ENCODE assay signal across 8 cellular contexts in the genomic region with DNA sequence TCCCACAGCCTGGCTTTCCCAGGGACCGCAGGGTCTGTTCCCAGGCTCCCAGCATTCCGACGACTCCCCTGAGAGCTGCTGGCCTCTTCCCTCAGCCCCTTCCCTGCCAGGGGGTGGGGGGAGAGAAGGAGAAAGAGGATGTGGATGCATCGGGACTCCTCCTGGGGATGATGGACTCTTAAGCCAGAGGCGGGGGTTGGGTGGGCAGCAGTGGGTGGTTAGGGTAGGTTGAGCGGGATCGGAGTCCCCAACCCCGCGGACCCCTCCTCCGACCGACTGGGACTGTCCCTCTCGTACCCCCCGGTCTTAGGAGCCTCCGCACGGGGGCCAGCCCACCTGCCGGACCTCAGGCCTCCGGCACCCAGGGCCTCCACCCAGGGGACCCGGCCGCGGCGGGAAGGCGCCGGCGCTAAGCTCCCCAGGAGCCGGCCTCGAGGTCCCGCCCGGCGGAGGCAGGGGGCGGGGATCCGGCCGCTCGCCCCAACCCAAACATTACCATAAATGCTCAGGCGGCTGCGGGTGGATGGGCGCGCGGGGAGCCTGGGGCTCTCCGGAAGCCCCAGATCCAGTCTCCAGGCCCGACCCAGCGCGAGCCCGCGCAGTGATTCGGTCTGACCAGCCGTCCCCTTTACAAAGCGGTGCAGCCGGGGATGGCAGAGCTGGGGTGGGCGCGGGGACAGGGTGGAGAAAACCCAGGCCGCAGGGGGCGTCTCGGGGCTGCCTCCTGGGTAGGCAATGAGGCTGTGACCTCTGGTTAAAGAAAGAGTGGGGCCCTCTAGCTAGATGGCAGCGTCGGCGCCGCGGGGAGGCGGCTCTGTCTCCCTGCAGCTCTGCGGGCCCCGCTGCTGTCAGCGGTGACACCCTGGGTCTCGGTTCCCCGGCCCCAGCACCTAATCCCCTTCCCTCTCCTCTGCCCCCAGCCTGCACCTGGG. TPM values are rescaled to one million over a fixed set of nuclear protein-coding genes. Genes with fewer than 3 reads are reported as not detected.
DNase-seq lines count a peak whose midpoint lies in the region; ATAC-seq and TF ChIP-seq lines count a peak whose summit lies in the region.

No MANE protein-coding gene starts in this region.

- DNase-seq in GM19240 (ENCODE audit: insufficient read length, low spot score) (peak; percentile 77), HT-29 (ENCODE audit: low spot score) (peak; percentile 72), transverse colon (peak; percentile 72), DMS114 treated with DMSO at 0.1 percent for 48 hours (lab: John Stamatoyannopoulos, UW; ENCODE audit: unreplicated experiment) (no peak)
- peak; percentile 79 for DNase-seq in activated CD8-positive, alpha-beta T cell treated with anti-CD3 and anti-CD28 coated beads, Interleukin-2, amount 10 ng/mL, durations not matched to agents 7 days and 5 days

- peaks cover 15% of the 10 kb centered on the region for H3K27me3 Mint-ChIP-seq in activated CD8-positive, alpha-beta T cell treated with anti-CD3 and anti-CD28 coated beads, Interleukin-2, amount 10 ng/mL, durations not matched to agents 7 days and 5 days (ENCODE audit: low read depth)

- no peaks in the 10 kb centered on the region for H3K36me3 ChIP-seq in BLaER1 treated with 17β-estradiol and CSF1 and Interleukin-3, amounts not matched to agents 10 nM and 100 nM
- no peaks in the 10 kb centered on the region for H3K36me3 ChIP-seq in mucosa of stomach (ENCODE audit: control insufficient read depth, insufficient read depth, low read length)
- H3K36me3 ChIP-seq in transverse colon, result no peaks in the 10 kb centered on the region

- peaks cover 37% of the 10 kb centered on the region for H3K4me1 Mint-ChIP-seq in activated CD8-positive, alpha-beta T cell treated with anti-CD3 and anti-CD28 coated beads, Interleukin-2, amount 10 ng/mL, durations not matched to agents 7 days and 5 days (ENCODE audit: low read depth)

- CTCF ChIA-PET in activated CD8-positive, alpha-beta T cell treated with anti-CD3 and anti-CD28 coated beads, Interleukin-2, amount 10 ng/mL, durations not matched to agents 7 days and 5 days (lab: Charles Lee), result interaction anchor here (0.6 to 4.6 kb wide), 31 partner anchors 8 to 911 kb away, joined by 3 to 96 read pairs (median 5); partner anchors contain the start of genes C1QTNF5, CBL, HINFP and NLRX1

- peak overlapping the region; percentile 51 to 69 (median 58) for H3K4me3 ChIP-seq in BLaER1 treated with 17β-estradiol and CSF1 and Interleukin-3, amounts not matched to agents 10 nM and 100 nM
- H3K4me3 ChIP-seq in mucosa of stomach (ENCODE audit: low read length) (peak overlapping the region; percentile 25), transverse colon (peak overlapping the region; percentile 18 to 60 (median 34))

- peaks cover 0 to 23% (median 0%) of the 10 kb centered on the region in 11 experiments; a peak in 8 of 22 replicates for H3K27me3 ChIP-seq in BLaER1 treated with 17β-estradiol and CSF1 and Interleukin-3, amounts not matched to agents 10 nM and 100 nM
- H3K27me3 ChIP-seq in mucosa of stomach (ENCODE audit: control insufficient read depth, insufficient read depth, low read length) (peaks cover 46% of the 10 kb centered on the region), transverse colon (peaks cover 49% of the 10 kb centered on the region)

- ATAC-seq in activated CD8-positive, alpha-beta T cell treated with anti-CD3 and anti-CD28 coated beads, Interleukin-2, amount 10 ng/mL, durations not matched to agents 7 days and 5 days, result peak; percentile 80
- peak; percentile 19 for ATAC-seq in esophagus mucosa

- peak; percentile 75 for TF ChIP-seq POLR2A in transverse colon (IDR thresholded peaks at IDR 0.05)

- in situ Hi-C loops in transverse colon (cut with MboI; ENCODE audit: low pct_ligation_motif_present in 1 of 4, low pct_unique_long_range_greater_than_20kb in 1 of 4, low sequenced_read_pairs in 3 of 4), result no loop called here

- peak overlapping the region; percentile 74 for H3K4me3 Mint-ChIP-seq in activated CD8-positive, alpha-beta T cell treated with anti-CD3 and anti-CD28 coated beads, Interleukin-2, amount 10 ng/mL, durations not matched to agents 7 days and 5 days

- H3K36me3 Mint-ChIP-seq in activated CD8-positive, alpha-beta T cell treated with anti-CD3 and anti-CD28 coated beads, Interleukin-2, amount 10 ng/mL, durations not matched to agents 7 days and 5 days (ENCODE audit: low read depth), result no peaks in the 10 kb centered on the region

- intact Hi-C loops in transverse colon (cut with DNase I; ENCODE audit: low total_unique reads), result loop anchor here (5.0 kb wide), 1 partner anchor 114 kb away; the partner anchor contains the start of gene CBL

- H3K9ac ChIP-seq in BLaER1 treated with 17β-estradiol and CSF1 and Interleukin-3, amounts not matched to agents 10 nM and 100 nM, result peak overlapping the region; percentile 77 to 87 (median 82)
- peak overlapping the region; percentile 73 for H3K9ac ChIP-seq in mucosa of stomach (ENCODE audit: low read length)

- POLR2A ChIA-PET in activated CD8-positive, alpha-beta T cell treated with anti-CD3 and anti-CD28 coated beads, Interleukin-2, amount 10 ng/mL, durations not matched to agents 7 days and 5 days (lab: Charles Lee), result interaction anchor here (0.6 to 4.5 kb wide), 16 partner anchors 8 to 253 kb away, joined by 3 to 20 read pairs (median 4); partner anchors contain the start of genes RNF26 and VPS11

- no peaks in the 10 kb centered on the region for H3K9me3 ChIP-seq in BLaER1 treated with 17β-estradiol and CSF1 and Interleukin-3, amounts not matched to agents 10 nM and 100 nM (replicated peaks in 1 of 11)
- H3K9me3 ChIP-seq in mucosa of stomach (ENCODE audit: control insufficient read depth, low read length) (no peaks in the 10 kb centered on the region), transverse colon (no peaks in the 10 kb centered on the region)

- peak overlapping the region; percentile 90 for H3K27ac Mint-ChIP-seq in activated CD8-positive, alpha-beta T cell treated with anti-CD3 and anti-CD28 coated beads, Interleukin-2, amount 10 ng/mL, durations not matched to agents 7 days and 5 days

- 5% methylated on average over 55 of the region's 64 CpGs; no CpG with 5 or more reads in 1 of the 2 donors for WGBS in transverse colon (ENCODE audit: low coverage in 1 of 2), 2 donors

- H3K9me3 Mint-ChIP-seq in activated CD8-positive, alpha-beta T cell treated with anti-CD3 and anti-CD28 coated beads, Interleukin-2, amount 10 ng/mL, durations not matched to agents 7 days and 5 days (ENCODE audit: insufficient read depth), result no peaks in the 10 kb centered on the region

- peaks cover 0 to 10% (median 0%) of the 10 kb centered on the region in 11 experiments; a peak in 5 of 22 replicates for H4K20me1 ChIP-seq in BLaER1 treated with 17β-estradiol and CSF1 and Interleukin-3, amounts not matched to agents 10 nM and 100 nM

- peak overlapping the region; percentile 57 to 89 (median 84); a peak in 21 of 22 replicates for H3K27ac ChIP-seq in BLaER1 treated with 17β-estradiol and CSF1 and Interleukin-3, amounts not matched to agents 10 nM and 100 nM
- peak overlapping the region; percentile 82 to 97 (median 87) for H3K27ac ChIP-seq in transverse colon

- H3K4me1 ChIP-seq in BLaER1 treated with 17β-estradiol and CSF1 and Interleukin-3, amounts not matched to agents 10 nM and 100 nM, result peaks cover 64 to 90% (median 86%) of the 10 kb centered on the region in 10 experiments
- H3K4me1 ChIP-seq in mucosa of stomach (ENCODE audit: control insufficient read depth, insufficient read depth, low read length) (peaks cover 32% of the 10 kb centered on the region), transverse colon (peaks cover 26 to 60% (median 52%) of the 10 kb centered on the region in 4 donors)

- no peak for TF ChIP-seq EP300 in transverse colon (IDR thresholded peaks at IDR 0.05; ENCODE audit: low read depth)

- H3K4me2 ChIP-seq in BLaER1 treated with 17β-estradiol and CSF1 and Interleukin-3, amounts not matched to agents 10 nM and 100 nM, result peak overlapping the region; percentile 95 to 100 (median 99)

- TF ChIP-seq CTCF in transverse colon (IDR thresholded peaks at IDR 0.05), result no peak

RNA-seq across cellular contexts. Expression of gene MCAM, which starts 3.9 kb away (rescaled TPM):
- 6.4 and 9.9 TPM in 2 replicates for total RNA-seq in HT-29 (2014; rRNA removed; shearing (Covaris generic))
- total RNA-seq in activated CD8-positive, alpha-beta T cell treated with anti-CD3 and anti-CD28 coated beads, Interleukin-2, amount 10 ng/mL, durations not matched to agents 7 days and 5 days, result 1 to 10 TPM; 2.9 to 4.4 TPM
- total RNA-seq in esophagus mucosa, result 25.0 TPM
- total RNA-seq in transverse colon, result 100 to 1,000 TPM in 3 of 4 donors, 10 to 100 TPM in 1; 87.4 to 466 (median 150) TPM

RNA-seq across cellular contexts. Expression of gene RNF26, which starts 13.5 kb away (rescaled TPM):
- total RNA-seq in HT-29 (2014; rRNA removed; shearing (Covaris generic)), result 13.3 and 14.8 TPM in 2 replicates
- 10 to 100 TPM; 40.5 to 41.8 TPM for total RNA-seq in activated CD8-positive, alpha-beta T cell treated with anti-CD3 and anti-CD28 coated beads, Interleukin-2, amount 10 ng/mL, durations not matched to agents 7 days and 5 days
- total RNA-seq in esophagus mucosa (22.2 TPM), transverse colon (10 to 100 TPM; 10.0 to 27.3 (median 13.9) TPM)

RNA-seq across cellular contexts. Expression of gene C1QTNF5, which starts 19.8 kb away (rescaled TPM):
- total RNA-seq in HT-29 (2014; rRNA removed; shearing (Covaris generic)), result 0.47 and 0.56 TPM in 2 replicates
- not detected for total RNA-seq in activated CD8-positive, alpha-beta T cell treated with anti-CD3 and anti-CD28 coated beads, Interleukin-2, amount 10 ng/mL, durations not matched to agents 7 days and 5 days
- 2.0 TPM for total RNA-seq in esophagus mucosa
- 10 to 100 TPM in 2 of 4 donors, 1 to 10 TPM in 2; 7.6 to 20.5 (median 11.4) TPM for total RNA-seq in transverse colon

RNA-seq across cellular contexts. Expression of gene MFRP, which starts 25.6 kb away (rescaled TPM):
- total RNA-seq in HT-29 (2014; rRNA removed; shearing (Covaris generic)), result not detected in 2 replicates
- not detected for total RNA-seq in activated CD8-positive, alpha-beta T cell treated with anti-CD3 and anti-CD28 coated beads, Interleukin-2, amount 10 ng/mL, durations not matched to agents 7 days and 5 days
- total RNA-seq in esophagus mucosa (not detected), transverse colon (under 1 TPM in 1 of 4 donors, not detected in 3; 0.32 TPM)
